8 cellular contexts compared by ENCODE assay signal in genomic region chr1:32612189-32612881, GRCh38. TPM values are rescaled to one million over a fixed set of nuclear protein-coding genes. Genes with fewer than 3 reads are reported as not detected.
DNase-seq lines count a peak whose midpoint lies in the region; ATAC-seq, FAIRE-seq and TF ChIP-seq lines count a peak whose summit lies in the region.

No MANE protein-coding gene starts in this region.

- H3K9me3 ChIP-seq in A549 (no peaks in the 10 kb centered on the region), Peyer's patch (no peaks in the 10 kb centered on the region), thymus (ENCODE audit: control insufficient read depth) (no peaks in the 10 kb centered on the region)

- peak; percentile 79 to 83 for DNase-seq in A549 (ENCODE audit: low read depth in 1 of 2, low spot score in 1 of 2)
- peak; percentile 79 for DNase-seq in HPDE6-E6E7 (ENCODE audit: extremely low spot score)
- DNase-seq in Peyer's patch: peak; percentile 62 to 92 (median 90)
- peak; percentile 77 for DNase-seq in activated naive CD8-positive, alpha-beta T cell treated with anti-CD3 and anti-CD28 coated beads for 36 hours
- DNase-seq in glutamatergic neuron: peak; percentile 90
- DNase-seq in non-pigmented ciliary epithelial cell (ENCODE audit: low read depth): peak; percentile 31

- peak overlapping the region; percentile 29 for H3K4me3 Mint-ChIP-seq in activated naive CD8-positive, alpha-beta T cell treated with anti-CD3 and anti-CD28 coated beads for 36 hours
- H3K4me3 Mint-ChIP-seq in glutamatergic neuron (ENCODE audit: unreplicated experiment): peak overlapping the region; percentile 82

- H3K27ac ChIP-seq in A549 (peak overlapping the region; percentile 78 to 85), Peyer's patch (no peak overlapping the region), thymus (ENCODE audit: low read depth) (no peak overlapping the region)

- no peak for TF ChIP-seq EP300 in A549 (IDR thresholded peaks at IDR 0.05)

- peak; percentile 100 for ATAC-seq in A549
- ATAC-seq in GM18511 (IDR thresholded peaks at IDR 0.05; ENCODE audit: unreplicated experiment): peak; percentile 49

- 7% methylated on average over 12 of the region's 35 CpGs for WGBS in A549 (ENCODE audit: missing lambda C conversion rate)
- WGBS in thymus: 12% methylated on average over 35 of the region's 35 CpGs

- peak overlapping the region; percentile 75 for H3K4me2 ChIP-seq in A549

- no peak for FAIRE-seq in A549 (lab: Jason Lieb, UNC)

- no peak for TF ChIP-seq RAD21 in A549 (conservative IDR thresholded peaks at IDR 0.05 in 1 of 2, IDR thresholded peaks at IDR 0.05 in 1 of 2)

- no peaks in the 10 kb centered on the region for H3K9me3 Mint-ChIP-seq in activated naive CD8-positive, alpha-beta T cell treated with anti-CD3 and anti-CD28 coated beads for 36 hours
- no peaks in the 10 kb centered on the region for H3K9me3 Mint-ChIP-seq in glutamatergic neuron (ENCODE audit: unreplicated experiment)

- TF ChIP-seq CTCF in A549 (IDR thresholded peaks at IDR 0.05) (no peak), Peyer's patch (IDR thresholded peaks at IDR 0.05) (peak in 3 of 6 experiments; percentile 43 to 57 (median 55)), glutamatergic neuron (IDR thresholded peaks at IDR 0.05; ENCODE audit: partially characterized antibody, unreplicated experiment) (peak; percentile 44)

- H3K4me1 Mint-ChIP-seq in activated naive CD8-positive, alpha-beta T cell treated with anti-CD3 and anti-CD28 coated beads for 36 hours: peaks cover 7% of the 10 kb centered on the region
- H3K4me1 Mint-ChIP-seq in glutamatergic neuron (ENCODE audit: low read depth, unreplicated experiment): no peaks in the 10 kb centered on the region

- POLR2A ChIA-PET in A549 (lab: Yijun Ruan, JAX): interaction anchor here (0.8 to 0.9 kb wide), 2 partner anchors 8 to 39 kb away, joined by 3 to 5 read pairs; partner anchors contain the start of gene RBBP4

- CTCF ChIA-PET in A549 (lab: Yijun Ruan, JAX): interaction anchor here (0.6 to 1.2 kb wide), 4 partner anchors 13 to 164 kb away, joined by 3 to 6 read pairs (median 3); no protein-coding TSS in a partner anchor

- H3K27me3 Mint-ChIP-seq in activated naive CD8-positive, alpha-beta T cell treated with anti-CD3 and anti-CD28 coated beads for 36 hours: no peaks in the 10 kb centered on the region
- H3K27me3 Mint-ChIP-seq in glutamatergic neuron (ENCODE audit: unreplicated experiment): no peaks in the 10 kb centered on the region

- no peaks in the 10 kb centered on the region for H3K36me3 Mint-ChIP-seq in activated naive CD8-positive, alpha-beta T cell treated with anti-CD3 and anti-CD28 coated beads for 36 hours
- H3K36me3 Mint-ChIP-seq in glutamatergic neuron (ENCODE audit: unreplicated experiment): no peaks in the 10 kb centered on the region

- TF ChIP-seq POLR2A in A549 (IDR thresholded peaks at IDR 0.05; ENCODE audit: low read length) (peak; percentile 82), Peyer's patch (IDR thresholded peaks at IDR 0.05) (peak; percentile 32 to 37)

- H3K36me3 ChIP-seq in Peyer's patch: no peaks in the 10 kb centered on the region
- no peaks in the 10 kb centered on the region for H3K36me3 ChIP-seq in thymus (ENCODE audit: control insufficient read depth, insufficient read depth)

- H3K4me3 ChIP-seq in A549 (peak overlapping the region; percentile 55), Peyer's patch (peak overlapping the region; percentile 38 to 55 (median 42)), thymus (ENCODE audit: low read length) (peak overlapping the region; percentile 47)

- H3K4me1 ChIP-seq in A549 (0 out of 3 replicates have a peak, but pooled peaks cover 4% of the 10 kb centered on the region), Peyer's patch (peaks cover 0 to 6% (median 0%) of the 10 kb centered on the region in 4 donors), thymus (ENCODE audit: control insufficient read depth, insufficient read depth, low read length) (no peaks in the 10 kb centered on the region)

- H3K27ac Mint-ChIP-seq in activated naive CD8-positive, alpha-beta T cell treated with anti-CD3 and anti-CD28 coated beads for 36 hours: no peak overlapping the region
- H3K27ac Mint-ChIP-seq in glutamatergic neuron (ENCODE audit: unreplicated experiment): no peak overlapping the region

- H3K27me3 ChIP-seq in Peyer's patch: no peaks in the 10 kb centered on the region
- no peaks in the 10 kb centered on the region for H3K27me3 ChIP-seq in thymus (ENCODE audit: control insufficient read depth, insufficient read depth)

TF ChIP-seq in A549, 52 proteins besides CTCF, POLR2A, EP300 and RAD21 (continues in another document):
- no peak for TF ChIP-seq SMC3 (IDR thresholded peaks at IDR 0.05)
- TF ChIP-seq KDM5A (IDR thresholded peaks at IDR 0.05): no peak
- no peak for TF ChIP-seq HEYL (CRISPR knock-in tag; IDR thresholded peaks at IDR 0.05)
- no peak for TF ChIP-seq CBX2 (IDR thresholded peaks at IDR 0.05; ENCODE audit: borderline replicate concordance, low read depth)
- no peak for TF ChIP-seq POLR2AphosphoS2 (conservative IDR thresholded peaks at IDR 0.05; ENCODE audit: low read length)
- peak; percentile 36; the same call in 1 of the 2 replicates for TF ChIP-seq REST (IDR thresholded peaks at IDR 0.05)
- no peak for TF ChIP-seq MAZ (IDR thresholded peaks at IDR 0.05; ENCODE audit: borderline replicate concordance, low read depth, low read length)
- peak; percentile 69; the same call in 1 of the 2 replicates for TF ChIP-seq PHF8 (IDR thresholded peaks at IDR 0.05; ENCODE audit: borderline replicate concordance, low read depth)
- no peak for TF ChIP-seq BHLHE40 (IDR thresholded peaks at IDR 0.05; ENCODE audit: low read depth, low read length)
- no peak for TF ChIP-seq NPAS2 (CRISPR knock-in tag; IDR thresholded peaks at IDR 0.05; ENCODE audit: borderline replicate concordance)
- TF ChIP-seq TFCP2L1 (CRISPR knock-in tag; IDR thresholded peaks at IDR 0.05): no peak
- TF ChIP-seq USF2 (IDR thresholded peaks at IDR 0.05): peak; percentile 73
- TF ChIP-seq FOSL2 (IDR thresholded peaks at IDR 0.05): no peak
- no peak for TF ChIP-seq FOSL2 (CRISPR knock-in tag; IDR thresholded peaks at IDR 0.05)
- TF ChIP-seq RFX5 (IDR thresholded peaks at IDR 0.05): peak; percentile 26; the same call in 1 of the 2 replicates
- peak; percentile 43 to 51; a peak in 3 of 5 replicates for TF ChIP-seq JUN (IDR thresholded peaks at IDR 0.05)
- TF ChIP-seq TP53 (CRISPR knock-in tag; IDR thresholded peaks at IDR 0.05): no peak
- no peak for TF ChIP-seq MAFK (IDR thresholded peaks at IDR 0.05; ENCODE audit: partially characterized antibody)

RNA-seq across cellular contexts. Expression of gene ZBTB8OS, which starts 38.0 kb away (rescaled TPM):
- 69.9 and 85.4 TPM in 2 replicates for polyA plus RNA-seq in A549 (2011; rRNA removed)
- 30.3 and 47.1 TPM in 2 replicates for polyA plus RNA-seq in A549 (2012; cell fraction: cytosol; rRNA removed)
- 7.8 and 13.8 TPM in 2 replicates for polyA plus RNA-seq in A549 (2012; cell fraction: nucleus; rRNA removed)
- 101 to 106 TPM (median 104 TPM) in 3 replicates for polyA plus RNA-seq in A549 (2017; fragmentation: RNase III; extraction: RNeasy Plus Mini Kit Qiagen cat#74134 plus additional on column Dnase treatment)
- 7.9 TPM in 2 replicates for polyA minus RNA-seq in A549 (2011; rRNA and poly(A)+ RNA removed)
- total RNA-seq in Peyer's patch: 10 to 100 TPM; 34.7 to 56.2 (median 44.1) TPM
- total RNA-seq in activated naive CD8-positive, alpha-beta T cell treated with anti-CD3 and anti-CD28 coated beads for 36 hours: 10 to 100 TPM; 64.5 to 69.9 TPM
- 63.4 TPM for total RNA-seq in glutamatergic neuron (ENCODE audit: unreplicated experiment)
- polyA plus RNA-seq in thymus: 64.8 TPM

RNA-seq across cellular contexts. Expression of gene RBBP4, which starts 38.7 kb away (rescaled TPM):
- polyA plus RNA-seq in A549 (2011; rRNA removed) (134 and 137 TPM in 2 replicates), A549 (2017; fragmentation: RNase III; extraction: RNeasy Plus Mini Kit Qiagen cat#74134 plus additional on column Dnase treatment) (107 to 109 TPM (median 108 TPM) in 3 replicates), thymus (92.6 TPM)
- 60.0 and 61.5 TPM in 2 replicates for polyA plus RNA-seq in A549 (2012; cell fraction: cytosol; rRNA removed)
- polyA plus RNA-seq in A549 (2012; cell fraction: nucleus; rRNA removed): 36.6 and 47.6 TPM in 2 replicates
- 107 and 110 TPM in 2 replicates for polyA minus RNA-seq in A549 (2011; rRNA and poly(A)+ RNA removed)
- total RNA-seq in Peyer's patch (100 to 1,000 TPM in 3 of 4 donors, 10 to 100 TPM in 1; 72.1 to 172 (median 109) TPM), glutamatergic neuron (ENCODE audit: unreplicated experiment) (332 TPM)
- total RNA-seq in activated naive CD8-positive, alpha-beta T cell treated with anti-CD3 and anti-CD28 coated beads for 36 hours: 100 to 1,000 TPM; 313 to 317 TPM

Comparison
In these comparisons a context has a peak if more than half of its experiments do, and no peak if none do; other contexts are left out.
1. DNase-seq: peak in every context shown above with its lines; median percentile 90 in Peyer's patch; 90 in glutamatergic neuron; 81 in A549; 79 in HPDE6-E6E7; 77 in activated naive CD8-positive, alpha-beta T cell treated with anti-CD3 and anti-CD28 coated beads for 36 hours; 31 in non-pigmented ciliary epithelial cell.
2. H3K27ac ChIP-seq: peak in A549 (2 of 2); none in Peyer's patch (0 of 4) and thymus (single experiment).
3. Peak in every context shown above with its lines, with median percentiles within 50 percentile points of each other: H3K4me3 ChIP-seq.